18 cellular contexts compared by ENCODE assay signal in genomic region chr3:33687406-33688010, GRCh38. TPM values are rescaled to one million over a fixed set of nuclear protein-coding genes. Genes with fewer than 3 reads are reported as not detected.
A peak's percentile ranks its signal among the peaks of the same experiment; 100 is the strongest.
DNase-seq lines count a peak whose midpoint lies in the region; ATAC-seq and TF ChIP-seq lines count a peak whose summit lies in the region.
"Had no signal": no experiment of that assay in that cellular context is flagged by ENCODE, and none has a peak within 500 bp of the region (broad histone marks: within the 10 kb centered on the region; RNA-seq: fewer than 3 reads in every experiment).

No MANE protein-coding gene starts in this region.

- TF ChIP-seq CTCF in astrocyte of the cerebellum (IDR thresholded peaks at IDR 0.05; ENCODE audit: low read depth, low read length, missing control alignments) (no peak), fibroblast of pulmonary artery (IDR thresholded peaks at IDR 0.05; ENCODE audit: low read length, missing control alignments) (no peak)

- no peak overlapping the region for H3K9ac ChIP-seq in skeletal muscle satellite cell (ENCODE audit: low read depth, low read length)

- in situ Hi-C loops in astrocyte of the cerebellum (cut with HindIII; ENCODE audit: low sequenced_read_pairs) = no loop called here

- H3K4me1 ChIP-seq in skeletal muscle satellite cell (ENCODE audit: control insufficient read depth, insufficient read depth, low read length) = peaks cover 15% of the 10 kb centered on the region
- H3K4me1 ChIP-seq: gastroesophageal sphincter, sigmoid colon had no signal

- no peaks in the 10 kb centered on the region for H3K9me3 ChIP-seq in skeletal muscle satellite cell (replicated peaks; ENCODE audit: low read length)
- H3K9me3 ChIP-seq: gastroesophageal sphincter, sigmoid colon, tibial artery had no signal

- no peaks in the 10 kb centered on the region for H3K27me3 ChIP-seq in skeletal muscle satellite cell (ENCODE audit: control insufficient read depth, insufficient read depth, low read length)
- H3K27me3 ChIP-seq: gastroesophageal sphincter, sigmoid colon, tibial artery had no signal

- H3K36me3 ChIP-seq in skeletal muscle satellite cell (ENCODE audit: insufficient read depth, low read length) = peaks cover 3% of the 10 kb centered on the region

- DNase-seq in HPDE6-E6E7 (ENCODE audit: extremely low spot score) (peak; percentile 0), astrocyte of the cerebellum (ENCODE audit: low read depth) (peak; percentile 6), fibroblast of pulmonary artery (ENCODE audit: low read depth) (peak; percentile 53), NAMALWA (ENCODE audit: low spot score) (no peak)
- no peak for DNase-seq in stimulated activated CD4-positive, alpha-beta T cell treated with anti-CD3 and anti-CD28 coated beads, Interleukin-12 subunit alpha, Interleukin-12 subunit beta, amount 100 ng/mL, for 4 hours
- DNase-seq: activated CD4-positive, CD25-positive, alpha-beta regulatory T cell; aorta; CD4-positive, alpha-beta T cell; GOT3; NCI-H1105 treated with DMSO at 0.1 percent for 48 hours; NCI-H2171 treated with DMSO at 0.1 percent for 48 hours; sigmoid colon; T-helper 2 cell; tibial artery had no signal

- H3K4me3 ChIP-seq in astrocyte of the cerebellum (ENCODE audit: low read depth, low read length) (no peak overlapping the region), fibroblast of pulmonary artery (replicated peaks; ENCODE audit: low read depth, low read length) (no peak overlapping the region), skeletal muscle satellite cell (ENCODE audit: low read length) (no peak overlapping the region)
- H3K4me3 ChIP-seq: gastroesophageal sphincter, sigmoid colon, tibial artery had no signal

- no peak for ATAC-seq in HG02588 (IDR thresholded peaks at IDR 0.05; ENCODE audit: unreplicated experiment)
- ATAC-seq: gastroesophageal sphincter; stimulated activated memory B cell treated with anti-CD40 and anti-IgM and Interleukin-4, amounts not matched to agents 10 μg/mL and 1 μg/mL and 100 μg/mL, for 72 hours had no signal

- peak overlapping the region; percentile 65 for H3K4me2 ChIP-seq in skeletal muscle satellite cell (ENCODE audit: low read length)

RNA-seq across cellular contexts. Expression of gene CLASP2, which starts 30.5 kb away (rescaled TPM):
- total RNA-seq in skeletal muscle satellite cell (2012; rRNA removed) = 35.0 and 35.6 TPM in 2 replicates

Comparison
In these comparisons a context has a peak if more than half of its experiments do, and no peak if none do; other contexts are left out.
1. DNase-seq: peak in HPDE6-E6E7 (single experiment), astrocyte of the cerebellum (single experiment) and fibroblast of pulmonary artery (single experiment); none in NAMALWA (single experiment) and stimulated activated CD4-positive, alpha-beta T cell treated with anti-CD3 and anti-CD28 coated beads, Interleukin-12 subunit alpha, Interleukin-12 subunit beta, amount 100 ng/mL, for 4 hours (single experiment).